Comparison of ENCODE assay signal across 17 cellular contexts in genomic region chr2:128415768-128416039, GRCh38.
DNase-seq lines count a peak whose midpoint lies in the region; ATAC-seq, FAIRE-seq and TF ChIP-seq lines count a peak whose summit lies in the region.
"Had no signal": no experiment of that assay in that cellular context is flagged by ENCODE, and none has a peak within 500 bp of the region (broad histone marks: within the 10 kb centered on the region; RNA-seq: fewer than 3 reads in every experiment).

No MANE protein-coding gene starts in this region.

- TF ChIP-seq EP300 in HepG2 (IDR thresholded peaks at IDR 0.05; ENCODE audit: low read depth in 2 of 2, low read length in 2 of 2), result no peak
- no peak for TF ChIP-seq EP300 in HepG2 (CRISPR knock-in tag; IDR thresholded peaks at IDR 0.05; ENCODE audit: borderline replicate concordance)

- no peaks in the 10 kb centered on the region for H3K9me3 ChIP-seq in HepG2 (ENCODE audit: low read length)
- no peaks in the 10 kb centered on the region for H3K9me3 ChIP-seq in right lobe of liver
- H3K9me3 ChIP-seq in KOPT-K1 (ENCODE audit: insufficient read depth, low read length, poor library complexity, severe bottlenecking), result peaks cover 5% of the 10 kb centered on the region
- H3K9me3 ChIP-seq in neural progenitor cell (ENCODE audit: low read depth), result no peaks in the 10 kb centered on the region

- peaks cover 5% of the 10 kb centered on the region for H3K36me3 Mint-ChIP-seq in neural progenitor cell
- H3K36me3 Mint-ChIP-seq: CD4-positive, alpha-beta memory T cell had no signal

- POLR2A ChIA-PET in HepG2 (lab: Yijun Ruan, JAX), result no interaction called here

- H3K4me1 ChIP-seq in HepG2 (ENCODE audit: insufficient read depth, low read length) (peaks cover 12% of the 10 kb centered on the region; the same call in 1 of the 2 replicates), right lobe of liver (no peaks in the 10 kb centered on the region), neural progenitor cell (no peaks in the 10 kb centered on the region)

- BruUV-seq in HepG2 (replicated peaks; lab: Mats Ljungman, UMichigan), result no TSS peak

- WGBS in HepG2 (ENCODE audit: low lambda C conversion rate), result 8% methylated on average over 1 of the region's 1 CpG
- 60% methylated on average over 1 of the region's 1 CpG for WGBS in right lobe of liver (ENCODE audit: insufficient coverage, low coverage, low lambda C conversion rate, missing lambda C conversion rate)

- ATAC-seq in HepG2, result no peak
- no peak for ATAC-seq in right lobe of liver
- ATAC-seq: HCT116 had no signal

- CTCF ChIA-PET in HepG2 (lab: Yijun Ruan, JAX; ENCODE audit: low intra/inter-chr PET ratio, low total read pairs), result no interaction called here

- H3K27me3 ChIP-seq in HepG2 (ENCODE audit: control insufficient read depth in 1 of 2, insufficient read depth in 2 of 2, low read length in 2 of 2) (peaks cover under 1 to 3% of the 10 kb centered on the region in 2 experiments; a peak in 1 of 5 replicates), right lobe of liver (no peaks in the 10 kb centered on the region), neural progenitor cell (no peaks in the 10 kb centered on the region)

- H3K27ac ChIP-seq in HepG2 (ENCODE audit: extremely low read length, insufficient read depth, low read length) (no peak overlapping the region), right lobe of liver (no peak overlapping the region), KOPT-K1 (ENCODE audit: low read depth, low read length, poor library complexity, severe bottlenecking) (peak overlapping the region; percentile 84), neural progenitor cell (no peak overlapping the region)

- no peak for TF ChIP-seq RAD21 in HepG2 (CRISPR knock-in tag; IDR thresholded peaks at IDR 0.05)

- no peak overlapping the region for H2AFZ ChIP-seq in HepG2 (ENCODE audit: low read length)
- H2AFZ ChIP-seq in neural progenitor cell (replicated peaks), result no peak overlapping the region

- TF ChIP-seq CTCF in HepG2 (CRISPR knock-in tag; IDR thresholded peaks at IDR 0.05), result no peak
- TF ChIP-seq CTCF in right lobe of liver (IDR thresholded peaks at IDR 0.05), result no peak
- no peak for TF ChIP-seq CTCF in neural progenitor cell (IDR thresholded peaks at IDR 0.05)

- no peak overlapping the region for H3K4me3 ChIP-seq in HepG2 (replicated peaks in 1 of 3; ENCODE audit: insufficient read depth in 1 of 3, low read depth in 2 of 3, low read length in 3 of 3)
- no peak overlapping the region for H3K4me3 ChIP-seq in right lobe of liver
- H3K4me3 ChIP-seq in neural progenitor cell, result no peak overlapping the region

- peaks cover 27% of the 10 kb centered on the region for H3K27me3 Mint-ChIP-seq in neural progenitor cell (ENCODE audit: insufficient read depth, low read depth)

- FAIRE-seq in HepG2 (lab: Jason Lieb, UNC), result no peak
- FAIRE-seq: G401.6, GM12892, H1 had no signal

- H4K20me1 ChIP-seq in HepG2 (ENCODE audit: insufficient read depth, low read length), result no peaks in the 10 kb centered on the region
- H4K20me1 ChIP-seq in neural progenitor cell (ENCODE audit: low read depth), result no peaks in the 10 kb centered on the region

- H3K4me2 ChIP-seq in HepG2 (ENCODE audit: low read depth, low read length), result no peak overlapping the region
- no peak overlapping the region for H3K4me2 ChIP-seq in neural progenitor cell

- no peak for TF ChIP-seq POLR2A in HepG2 (IDR thresholded peaks at IDR 0.05; ENCODE audit: insufficient read depth in 1 of 2, low read depth in 2 of 2, low read length in 2 of 2)
- TF ChIP-seq POLR2A in right lobe of liver (IDR thresholded peaks at IDR 0.05), result no peak

- H3K4me3 Mint-ChIP-seq in neural progenitor cell, result no peak overlapping the region
- H3K4me3 Mint-ChIP-seq: CD4-positive, alpha-beta memory T cell; H9 had no signal

- peak overlapping the region; percentile 26 for H3K27ac Mint-ChIP-seq in neural progenitor cell
- H3K27ac Mint-ChIP-seq: CD4-positive, alpha-beta memory T cell; H9 had no signal

- intact Hi-C loops in HepG2 (cut with micrococcal nuclease; ENCODE audit: unreplicated experiment) (no loop called here), right lobe of liver (cut with DNase I) (no loop called here)

- peaks cover 21% of the 10 kb centered on the region for H3K9me3 Mint-ChIP-seq in neural progenitor cell

- no peak for DNase-seq in HepG2 (ENCODE audit: low spot score)
- no peak for DNase-seq in right lobe of liver
- no peak for DNase-seq in neural progenitor cell (ENCODE audit: low spot score)
- no peak for DNase-seq in cerebellar nuclear complex (lab: John Stamatoyannopoulos, UW)
- DNase-seq in middle frontal gyrus (ENCODE audit: extremely low spot score, low spot score), result no peak
- DNase-seq: C1 segment of cervical spinal cord; Calu3; CD4-positive, alpha-beta memory T cell; COR-L47; DMS53; DMS79 treated with DMSO at 0.1 percent for 48 hours had no signal

- H3K36me3 ChIP-seq in HepG2 (replicated peaks in 1 of 2; ENCODE audit: control insufficient read depth in 1 of 2, insufficient read depth in 2 of 2, low read length in 2 of 2) (no peaks in the 10 kb centered on the region), right lobe of liver (no peaks in the 10 kb centered on the region), KOPT-K1 (ENCODE audit: insufficient read depth, low read length) (no peaks in the 10 kb centered on the region), neural progenitor cell (no peaks in the 10 kb centered on the region)

- no peaks in the 10 kb centered on the region for H3F3A ChIP-seq in neural progenitor cell (ENCODE audit: low read depth)

- H3K9ac ChIP-seq in HepG2 (ENCODE audit: insufficient read depth, low read depth, low read length), result no peak overlapping the region
- no peak overlapping the region for H3K9ac ChIP-seq in neural progenitor cell

- in situ Hi-C loops in HepG2 (cut with HindIII; ENCODE audit: extremely low pct_ligation_motif_present, low pct_unique_long_range_greater_than_20kb), result no loop called here

- H3K79me2 ChIP-seq in HepG2 (ENCODE audit: insufficient read depth, low read length) (no peaks in the 10 kb centered on the region), neural progenitor cell (ENCODE audit: low read depth) (no peaks in the 10 kb centered on the region)

- peaks cover 15% of the 10 kb centered on the region for H3K4me1 Mint-ChIP-seq in neural progenitor cell
- H3K4me1 Mint-ChIP-seq: CD4-positive, alpha-beta memory T cell had no signal

TF ChIP-seq in HepG2, 621 proteins besides CTCF, POLR2A, EP300 and RAD21 (continues in another document):
- TF ChIP-seq HOMEZ (CRISPR knock-in tag; IDR thresholded peaks at IDR 0.05; ENCODE audit: low read depth), result no peak
- no peak for TF ChIP-seq ARID4A (CRISPR knock-in tag; IDR thresholded peaks at IDR 0.05; ENCODE audit: borderline replicate concordance)
